8 cellular contexts compared by ENCODE assay signal in genomic region chr19:5308471-5309437, GRCh38. TPM values are rescaled to one million over a fixed set of nuclear protein-coding genes. Genes with fewer than 3 reads are reported as not detected.
DNase-seq lines count a peak whose midpoint lies in the region; ATAC-seq and TF ChIP-seq lines count a peak whose summit lies in the region.

No MANE protein-coding gene starts in this region.

- ATAC-seq in GM19328 (IDR thresholded peaks at IDR 0.05; ENCODE audit: unreplicated experiment) = no peak

- H3K4me3 ChIP-seq in fibroblast of mammary gland (ENCODE audit: control insufficient read depth, low read depth, low read length) = peak overlapping the region; percentile 22

- CTCF ChIA-PET in activated naive CD4-positive, alpha-beta T cell treated with anti-CD3 and anti-CD28 coated beads, Interleukin-2, amount 10 ng/mL, durations not matched to agents 7 days and 5 days (lab: Charles Lee) = no interaction called here

- H3K4me1 Mint-ChIP-seq in activated naive CD4-positive, alpha-beta T cell treated with anti-CD3 and anti-CD28 coated beads, Interleukin-2, amount 10 ng/mL, durations not matched to agents 7 days and 5 days = no peaks in the 10 kb centered on the region

- H3K27me3 Mint-ChIP-seq in activated naive CD4-positive, alpha-beta T cell treated with anti-CD3 and anti-CD28 coated beads, Interleukin-2, amount 10 ng/mL, durations not matched to agents 7 days and 5 days = peaks cover 4% of the 10 kb centered on the region

- H3K4me3 Mint-ChIP-seq in activated naive CD4-positive, alpha-beta T cell treated with anti-CD3 and anti-CD28 coated beads, Interleukin-2, amount 10 ng/mL, durations not matched to agents 7 days and 5 days = no peak overlapping the region

- no peaks in the 10 kb centered on the region for H3K9me3 Mint-ChIP-seq in activated naive CD4-positive, alpha-beta T cell treated with anti-CD3 and anti-CD28 coated beads, Interleukin-2, amount 10 ng/mL, durations not matched to agents 7 days and 5 days

- H3K36me3 Mint-ChIP-seq in activated naive CD4-positive, alpha-beta T cell treated with anti-CD3 and anti-CD28 coated beads, Interleukin-2, amount 10 ng/mL, durations not matched to agents 7 days and 5 days = no peaks in the 10 kb centered on the region

- no peak overlapping the region for H3K27ac Mint-ChIP-seq in activated naive CD4-positive, alpha-beta T cell treated with anti-CD3 and anti-CD28 coated beads, Interleukin-2, amount 10 ng/mL, durations not matched to agents 7 days and 5 days

- TF ChIP-seq CTCF in fibroblast of mammary gland (conservative IDR thresholded peaks at IDR 0.05; ENCODE audit: control insufficient read depth, insufficient read depth, low read depth, low read length) = no peak

- DNase-seq in ELF-1 (ENCODE audit: low read depth, low spot score) (peak; percentile 36), fibroblast of mammary gland (ENCODE audit: low read depth) (peak; percentile 91), pons (ENCODE audit: low spot score) (peak; percentile 71), NCI-H146 treated with DMSO at 0.1 percent for 48 hours (lab: John Stamatoyannopoulos, UW; ENCODE audit: unreplicated experiment) (no peak), iPS-NIHi7 (ENCODE audit: extremely low spot score) (no peak)
- DNase-seq in activated naive CD4-positive, alpha-beta T cell treated with anti-CD3 and anti-CD28 coated beads, Interleukin-2, amount 10 ng/mL, durations not matched to agents 7 days and 5 days = no peak

TF ChIP-seq in PFSK-1, 5 proteins besides CTCF, POLR2A, EP300 and RAD21:
- TF ChIP-seq POLR2AphosphoS5 (IDR thresholded peaks at IDR 0.05; ENCODE audit: low read depth, low read length) (peak; percentile 97), SIN3A (IDR thresholded peaks at IDR 0.05; ENCODE audit: borderline replicate concordance, insufficient read depth, low read length) (no peak), TAF1 (IDR thresholded peaks at IDR 0.05; ENCODE audit: borderline replicate concordance, insufficient read depth, low read length) (no peak; the same call in 1 of the 2 replicates), REST (IDR thresholded peaks at IDR 0.05; ENCODE audit: insufficient read depth in 1 of 2, low read depth in 2 of 2, low read length in 2 of 2) (peak in 1 of 2 experiments; percentile 38; a peak in 1 of 4 replicates), FOXP2 (optimal IDR thresholded peaks at IDR 0.05; ENCODE audit: borderline replicate concordance, extremely low read depth, extremely low read length, insufficient read depth) (peak; percentile 89)

RNA-seq across cellular contexts. Expression of gene PTPRS, which starts 31.9 kb away (rescaled TPM):
- 47.3 TPM for polyA plus RNA-seq in PFSK-1 (2012; ENCODE audit: insufficient read length, low read depth)

Comparison
In these comparisons a context has a peak if more than half of its experiments do, and no peak if none do; other contexts are left out.
1. DNase-seq: peak in ELF-1 (single experiment), fibroblast of mammary gland (single experiment) and pons (single experiment); none in activated naive CD4-positive, alpha-beta T cell treated with anti-CD3 and anti-CD28 coated beads, Interleukin-2, amount 10 ng/mL, durations not matched to agents 7 days and 5 days (single experiment), NCI-H146 treated with DMSO at 0.1 percent for 48 hours (single experiment) and iPS-NIHi7 (single experiment).